ENCODE assay signal across 27 cellular contexts in genomic region chr3:111976254-111976653, GRCh38. TPM values are rescaled to one million over a fixed set of nuclear protein-coding genes. Genes with fewer than 3 reads are reported as not detected.
DNase-seq lines count a peak whose midpoint lies in the region; ATAC-seq and TF ChIP-seq lines count a peak whose summit lies in the region.
"Had no signal": no experiment of that assay in that cellular context is flagged by ENCODE, and none has a peak within 500 bp of the region (broad histone marks: within the 10 kb centered on the region; RNA-seq: fewer than 3 reads in every experiment).

No MANE protein-coding gene starts in this region.

- DNase-seq in NCI-H510A treated with DMSO at 0.1 percent for 48 hours (lab: John Stamatoyannopoulos, UW) = peak; percentile 60
- DNase-seq in NCI-H510A (lab: John Stamatoyannopoulos, UW) = no peak
- peak; percentile 10 for DNase-seq in NCI-H69 (lab: John Stamatoyannopoulos, UW)
- DNase-seq in neural crest cell (ENCODE audit: low read depth, low spot score) = no peak
- no peak for DNase-seq in DMS 273 (lab: John Stamatoyannopoulos, UW; ENCODE audit: unreplicated experiment)
- DNase-seq: Calu3; CD8-positive, alpha-beta memory T cell; DMS79; HFFc6; MG63; NCI-H1436; NCI-H2081 treated with DMSO at 0.1 percent for 48 hours; NCI-H2227 treated with DMSO at 0.1 percent for 48 hours; NCI-H526 treated with DMSO at 0.1 percent for 48 hours; SJCRH30; T-helper 1 cell had no signal

- H3K4me3 ChIP-seq in HEK293 (ENCODE audit: low read depth, low read length) = no peak overlapping the region
- H3K4me3 ChIP-seq: K562, MG63, SJCRH30 had no signal

- peaks cover 3% of the 10 kb centered on the region for H3K36me3 Mint-ChIP-seq in neural crest cell (ENCODE audit: low read depth)

- H3K27me3 Mint-ChIP-seq in neural crest cell (ENCODE audit: low read depth) = no peaks in the 10 kb centered on the region

- no peaks in the 10 kb centered on the region for H3K9me3 Mint-ChIP-seq in neural crest cell
- H3K9me3 Mint-ChIP-seq: CD8-positive, alpha-beta memory T cell; HFFc6 had no signal

- POLR2A ChIA-PET in HEK293 (lab: Yijun Ruan, JAX) = no interaction called here

- H3K36me3 ChIP-seq in HEK293 (ENCODE audit: control insufficient read depth in 2 of 2, insufficient read depth in 1 of 2, low read length in 2 of 2) = no peaks in the 10 kb centered on the region
- H3K36me3 ChIP-seq: MG63 had no signal

- ATAC-seq in HG03378 (IDR thresholded peaks at IDR 0.05; ENCODE audit: unreplicated experiment) (no peak), HG03432 (IDR thresholded peaks at IDR 0.05; ENCODE audit: unreplicated experiment) (no peak)
- ATAC-seq: HepG2, K562 had no signal

- H3K4me1 Mint-ChIP-seq in neural crest cell = peaks cover 32% of the 10 kb centered on the region

- H3K27ac ChIP-seq in HEK293 (ENCODE audit: extremely low read depth, low read depth, low read length) = no peak overlapping the region
- H3K27ac ChIP-seq: C4-2B, HL-60, SJCRH30 had no signal

- no peaks in the 10 kb centered on the region for H3K9me3 ChIP-seq in HEK293 (ENCODE audit: control insufficient read depth, insufficient read depth, low read depth, low read length)
- H3K9me3 ChIP-seq: MG63, SJCRH30 had no signal

- CTCF ChIA-PET in HEK293 (lab: Yijun Ruan, JAX) = interaction anchor here (0.8 kb wide), 1 partner anchor 67 kb away, joined by 6 read pairs; no protein-coding TSS in a partner anchor

- no peaks in the 10 kb centered on the region for H3K4me1 ChIP-seq in HEK293 (ENCODE audit: control insufficient read depth, insufficient read depth, low read length)

- no peak overlapping the region for H3K27ac Mint-ChIP-seq in neural crest cell (ENCODE audit: unreplicated experiment)
- H3K27ac Mint-ChIP-seq: HFFc6 had no signal

- peak overlapping the region; percentile 32 for H3K4me3 Mint-ChIP-seq in neural crest cell
- H3K4me3 Mint-ChIP-seq: HFFc6 had no signal

- no peak for TF ChIP-seq CTCF in HEK293 (tag by site-specific recombination; IDR thresholded peaks at IDR 0.05)
- TF ChIP-seq CTCF in neural crest cell (conservative IDR thresholded peaks at IDR 0.05) = no peak

TF ChIP-seq in HEK293, 187 proteins besides CTCF, POLR2A, EP300 and RAD21 (continues in another document):
- no peak for TF ChIP-seq ZNF580 (tag by site-specific recombination; IDR thresholded peaks at IDR 0.05)
- no peak for TF ChIP-seq ZNF324 (tag by site-specific recombination; IDR thresholded peaks at IDR 0.05)
- TF ChIP-seq SP2 (tag by site-specific recombination; IDR thresholded peaks at IDR 0.05) = no peak
- no peak for TF ChIP-seq ZBTB44 (tag by site-specific recombination; IDR thresholded peaks at IDR 0.05)
- peak; percentile 55 for TF ChIP-seq ZEB2 (tag by site-specific recombination; IDR thresholded peaks at IDR 0.05)
- TF ChIP-seq ZNF610 (tag by site-specific recombination; IDR thresholded peaks at IDR 0.05; ENCODE audit: borderline replicate concordance) = no peak
- TF ChIP-seq ZNF664 (tag by site-specific recombination; IDR thresholded peaks at IDR 0.05) = no peak
- no peak for TF ChIP-seq ZNF548 (tag by site-specific recombination; IDR thresholded peaks at IDR 0.05)
- no peak for TF ChIP-seq ZNF416 (tag by site-specific recombination; IDR thresholded peaks at IDR 0.05)
- no peak for TF ChIP-seq ZNF776 (tag by site-specific recombination; IDR thresholded peaks at IDR 0.05; ENCODE audit: borderline replicate concordance)
- no peak for TF ChIP-seq ZNF398 (tag by site-specific recombination; IDR thresholded peaks at IDR 0.05)
- no peak for TF ChIP-seq ZNF202 (tag by site-specific recombination; IDR thresholded peaks at IDR 0.05; ENCODE audit: borderline replicate concordance)
- no peak for TF ChIP-seq YY2 (tag by site-specific recombination; IDR thresholded peaks at IDR 0.05)
- TF ChIP-seq RBAK (tag by site-specific recombination; IDR thresholded peaks at IDR 0.05) = no peak
- TF ChIP-seq ZNF585B (tag by site-specific recombination; IDR thresholded peaks at IDR 0.05) = no peak
- TF ChIP-seq ZNF157 (tag by site-specific recombination; IDR thresholded peaks at IDR 0.05) = no peak
- TF ChIP-seq EGR2 (tag by site-specific recombination; IDR thresholded peaks at IDR 0.05; ENCODE audit: low read depth) = no peak
- no peak for TF ChIP-seq ZNF837 (tag by site-specific recombination; IDR thresholded peaks at IDR 0.05)
- TF ChIP-seq ZSCAN30 (tag by site-specific recombination; IDR thresholded peaks at IDR 0.05) = no peak
- no peak for TF ChIP-seq ZFP41 (tag by site-specific recombination; IDR thresholded peaks at IDR 0.05; ENCODE audit: borderline replicate concordance)
- TF ChIP-seq ZNF132 (tag by site-specific recombination; IDR thresholded peaks at IDR 0.05; ENCODE audit: borderline replicate concordance) = no peak
- no peak for TF ChIP-seq ZNF335 (tag by site-specific recombination; conservative IDR thresholded peaks at IDR 0.05)
- no peak for TF ChIP-seq ZNF26 (tag by site-specific recombination; IDR thresholded peaks at IDR 0.05)
- no peak for TF ChIP-seq ZBTB1 (tag by site-specific recombination; IDR thresholded peaks at IDR 0.05)
- TF ChIP-seq ZNF140 (tag by site-specific recombination; IDR thresholded peaks at IDR 0.05) = no peak
- peak; percentile 25; the same call in 1 of the 2 replicates for TF ChIP-seq ZBTB17 (tag by site-specific recombination; IDR thresholded peaks at IDR 0.05)
- TF ChIP-seq ZNF660 (tag by site-specific recombination; IDR thresholded peaks at IDR 0.05) = no peak
- no peak for TF ChIP-seq ZSCAN18 (tag by site-specific recombination; IDR thresholded peaks at IDR 0.05)
- TF ChIP-seq ZNF174 (tag by site-specific recombination; IDR thresholded peaks at IDR 0.05) = no peak

RNA-seq across cellular contexts. Expression of gene ABHD10, which starts 2.6 kb away (rescaled TPM):
- total RNA-seq in neural crest cell = 52.7 and 55.6 TPM in 2 replicates

RNA-seq across cellular contexts. Expression of gene TAGLN3, which starts 22.5 kb away (rescaled TPM):
- 62.6 and 70.2 TPM in 2 replicates for total RNA-seq in neural crest cell
- total RNA-seq: A172; Calu3; CD8-positive, alpha-beta memory T cell; HT-29; K562; LHCN-M2 had no signal

RNA-seq across cellular contexts. Expression of gene TMPRSS7, which starts 58.3 kb away (rescaled TPM):
- total RNA-seq in neural crest cell = not detected in 2 replicates
- total RNA-seq: Calu3; CD8-positive, alpha-beta memory T cell; H1; HepG2; HT-29; K562; LHCN-M2; SJCRH30 had no signal

Comparison
In these comparisons a context has a peak if more than half of its experiments do, and no peak if none do; other contexts are left out.
1. DNase-seq: peak in NCI-H510A treated with DMSO at 0.1 percent for 48 hours (single experiment) and NCI-H69 (single experiment); none in NCI-H510A (single experiment), neural crest cell (single experiment) and DMS 273 (single experiment).